Comparison of ENCODE assay signal across 27 cellular contexts in genomic region chr19:21908066-21908465, GRCh38.
A peak's percentile ranks its signal among the peaks of the same experiment; 100 is the strongest.
DNase-seq lines count a peak whose midpoint lies in the region.
"Had no signal": no experiment of that assay in that cellular context is flagged by ENCODE, and none has a peak within 500 bp of the region (broad histone marks: within the 10 kb centered on the region; RNA-seq: fewer than 3 reads in every experiment).

No MANE protein-coding gene starts in this region.

- no peaks in the 10 kb centered on the region for H3K79me2 ChIP-seq in trophoblast cell (ENCODE audit: control insufficient read depth, insufficient read depth, low read length, poor library complexity)

- H4K12ac ChIP-seq in trophoblast cell (ENCODE audit: low read depth, low read length): no peak overlapping the region

- H2BK120ac ChIP-seq in trophoblast cell (ENCODE audit: insufficient read depth, low read length, poor library complexity): no peak overlapping the region

- H2BK5ac ChIP-seq in trophoblast cell (ENCODE audit: low read depth, low read length, poor library complexity): no peak overlapping the region

- H3K27me3 ChIP-seq in trophoblast cell (ENCODE audit: insufficient read depth, low read length): no peaks in the 10 kb centered on the region
- H3K27me3 ChIP-seq in effector memory CD4-positive, alpha-beta T cell (replicated peaks; ENCODE audit: control insufficient read depth, insufficient read depth, low read length, poor library complexity, severe bottlenecking): no peaks in the 10 kb centered on the region
- H3K27me3 ChIP-seq: BE2C; BLaER1; BLaER1 treated with 17β-estradiol and CSF1 and Interleukin-3, amounts not matched to agents 10 nM and 100 nM had no signal

- no peak overlapping the region for H4K91ac ChIP-seq in trophoblast cell (ENCODE audit: low read depth, low read length)

- no peak overlapping the region for H3K4me3 ChIP-seq in trophoblast cell (ENCODE audit: low read depth, low read length)
- no peak overlapping the region for H3K4me3 ChIP-seq in effector memory CD4-positive, alpha-beta T cell (ENCODE audit: insufficient read depth, low read depth, low read length, poor library complexity, severe bottlenecking)
- H3K4me3 ChIP-seq: A549; BLaER1; BLaER1 treated with 17β-estradiol and CSF1 and Interleukin-3, amounts not matched to agents 10 nM and 100 nM had no signal

- no peak overlapping the region for H4K8ac ChIP-seq in trophoblast cell (ENCODE audit: low read depth, low read length)

- no peaks in the 10 kb centered on the region for H3K36me3 ChIP-seq in trophoblast cell (ENCODE audit: control insufficient read depth in 1 of 2, insufficient read depth in 2 of 2, low read length in 2 of 2)
- no peaks in the 10 kb centered on the region for H3K36me3 ChIP-seq in effector memory CD4-positive, alpha-beta T cell (ENCODE audit: control insufficient read depth, insufficient read depth, low read length)
- H3K36me3 ChIP-seq: BE2C; BLaER1; BLaER1 treated with 17β-estradiol and CSF1 and Interleukin-3, amounts not matched to agents 10 nM and 100 nM had no signal

- WGBS in trophoblast cell (ENCODE audit: extremely low coverage, insufficient coverage, insufficient read length): no CpG with 5 or more reads among the region's 3 CpGs

- peaks cover 29% of the 10 kb centered on the region for H3K9me3 ChIP-seq in trophoblast cell (ENCODE audit: insufficient read depth, low read depth, low read length)
- no peaks in the 10 kb centered on the region for H3K9me3 ChIP-seq in effector memory CD4-positive, alpha-beta T cell (ENCODE audit: control insufficient read depth, low read length)
- H3K9me3 ChIP-seq: Caco-2 had no signal

- H2AK5ac ChIP-seq in trophoblast cell (ENCODE audit: low read length): no peak overlapping the region

- no peak overlapping the region for H2BK12ac ChIP-seq in trophoblast cell (ENCODE audit: low read length)

- H3K14ac ChIP-seq in trophoblast cell (ENCODE audit: low read length): no peak overlapping the region

- no peak overlapping the region for H3K27ac ChIP-seq in trophoblast cell (ENCODE audit: low read depth, low read length)
- H3K27ac ChIP-seq in effector memory CD4-positive, alpha-beta T cell (ENCODE audit: insufficient read depth, low read length, poor library complexity, severe bottlenecking): no peak overlapping the region
- H3K27ac ChIP-seq: 22Rv1; A549; BLaER1; BLaER1 treated with 17β-estradiol and CSF1 and Interleukin-3, amounts not matched to agents 10 nM and 100 nM; C4-2B had no signal

- H3K79me1 ChIP-seq in trophoblast cell (ENCODE audit: low read length): no peaks in the 10 kb centered on the region

- no peak overlapping the region for H2AFZ ChIP-seq in trophoblast cell (ENCODE audit: insufficient read depth, low read length, poor library complexity)

- no peak overlapping the region for H3K9ac ChIP-seq in trophoblast cell (ENCODE audit: low read length)
- H3K9ac ChIP-seq: BLaER1; BLaER1 treated with 17β-estradiol and CSF1 and Interleukin-3, amounts not matched to agents 10 nM and 100 nM had no signal

- no peaks in the 10 kb centered on the region for H3K4me1 ChIP-seq in trophoblast cell (ENCODE audit: control insufficient read depth in 1 of 2, insufficient read depth in 2 of 2, low read length in 2 of 2)
- H3K4me1 ChIP-seq in effector memory CD4-positive, alpha-beta T cell (ENCODE audit: control insufficient read depth, insufficient read depth, low read length, poor library complexity, severe bottlenecking): no peaks in the 10 kb centered on the region
- H3K4me1 ChIP-seq: A549; BE2C; BLaER1; BLaER1 treated with 17β-estradiol and CSF1 and Interleukin-3, amounts not matched to agents 10 nM and 100 nM; Caco-2 had no signal

- H3K23ac ChIP-seq in trophoblast cell (ENCODE audit: low read length): no peak overlapping the region

- no peak overlapping the region for H3K18ac ChIP-seq in trophoblast cell (ENCODE audit: low read length)

- DNase-seq in trophoblast cell: peak; percentile 84 to 94
- DNase-seq in effector memory CD4-positive, alpha-beta T cell: no peak
- DNase-seq: 8988T; ACHN; AML-193; BE2C; C1 segment of cervical spinal cord; Caco-2; Calu3; CD4-positive, alpha-beta memory T cell; CD4-positive, alpha-beta T cell; CD4-positive, CD25-positive, alpha-beta regulatory T cell; CD8-positive, alpha-beta memory T cell; CD8-positive, alpha-beta T cell; COR-L47; DMS 273 treated with DMSO at 0.1 percent for 48 hours; DMS153; DMS53; DMS79; DMS79 treated with DMSO at 0.1 percent for 48 hours; DND-41; EL had no signal

- H3K4ac ChIP-seq in trophoblast cell (ENCODE audit: low read depth, low read length): no peak overlapping the region

- no peak overlapping the region for H3K4me2 ChIP-seq in trophoblast cell (ENCODE audit: low read length)
- H3K4me2 ChIP-seq: A549; BLaER1; BLaER1 treated with 17β-estradiol and CSF1 and Interleukin-3, amounts not matched to agents 10 nM and 100 nM had no signal

Comparison
In these comparisons a context has a peak if more than half of its experiments do, and no peak if none do; other contexts are left out.
1. DNase-seq: peak in trophoblast cell (2 of 2); none in effector memory CD4-positive, alpha-beta T cell (0 of 3).